ENCODE assay signal across 1 cellular context in the genomic region with DNA sequence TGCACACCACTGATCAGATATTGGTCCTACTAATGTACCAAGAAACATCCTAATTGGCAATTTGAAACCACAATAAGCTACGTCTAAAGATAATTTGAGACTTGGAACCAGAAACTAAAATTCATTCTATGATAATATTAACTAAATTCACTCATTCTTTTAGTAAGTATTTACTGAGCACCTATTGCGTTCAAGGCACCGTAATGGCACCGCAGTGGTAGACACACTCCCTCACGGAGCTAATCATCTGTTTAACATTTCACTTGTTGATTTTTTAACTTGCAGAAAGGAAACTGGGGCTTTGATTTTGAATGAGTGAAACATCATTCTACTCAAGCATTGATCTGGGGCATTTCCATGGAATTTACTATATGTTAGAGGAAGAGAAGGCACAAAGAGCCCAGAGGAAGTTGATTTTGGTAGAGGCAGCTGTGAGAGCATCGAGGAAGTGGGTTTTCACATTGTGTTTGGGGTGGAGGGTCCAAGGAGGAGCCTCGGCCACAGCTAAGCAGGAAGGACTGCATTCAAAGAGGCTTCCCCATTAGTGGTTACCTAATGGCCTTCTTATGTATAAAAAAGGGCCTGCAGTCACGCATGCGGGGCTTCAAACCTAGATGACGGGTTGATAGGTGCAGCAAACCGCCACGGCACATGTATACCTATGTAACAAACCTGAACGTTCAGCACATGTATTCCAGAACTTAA.
TF ChIP-seq lines count a peak whose summit lies in the region.

No MANE protein-coding gene starts in this region.

TF ChIP-seq in H1, 55 proteins besides CTCF, POLR2A, EP300 and RAD21:
- TF ChIP-seq SP2 (IDR thresholded peaks at IDR 0.05; ENCODE audit: low read length) (no peak), TCF12 (IDR thresholded peaks at IDR 0.05; ENCODE audit: low read depth, low read length) (no peak), TAF7 (optimal IDR thresholded peaks at IDR 0.05; ENCODE audit: borderline replicate concordance, low read depth, low read length) (no peak), SIRT6 (IDR thresholded peaks at IDR 0.05; ENCODE audit: low read length) (no peak), JUN (IDR thresholded peaks at IDR 0.05; ENCODE audit: low read depth, low read length) (no peak), RNF2 (IDR thresholded peaks at IDR 0.05; ENCODE audit: borderline replicate concordance, low read depth, low read length, missing control alignments, poor library complexity, severe bottlenecking) (no peak), ZNF274 (IDR thresholded peaks at IDR 0.05; ENCODE audit: borderline replicate concordance, extremely low read depth, low read length) (no peak), KDM5A (IDR thresholded peaks at IDR 0.05; ENCODE audit: low read length) (no peak), SRF (IDR thresholded peaks at IDR 0.05; ENCODE audit: low read depth, low read length) (no peak)
